8 cellular contexts compared by ENCODE assay signal in genomic region chr2:219277703-219278654, GRCh38. TPM values are rescaled to one million over a fixed set of nuclear protein-coding genes. Genes with fewer than 3 reads are reported as not detected.
DNase-seq lines count a peak whose midpoint lies in the region; ATAC-seq and TF ChIP-seq lines count a peak whose summit lies in the region.

No MANE protein-coding gene starts in this region.

- H3K27ac ChIP-seq in Peyer's patch, result peak overlapping the region; percentile 93 to 99 (median 97)
- H3K27ac ChIP-seq in stomach, result peak overlapping the region; percentile 39 to 100 (median 99)

- H3K9me3 Mint-ChIP-seq in IgD-negative memory B cell (no peaks in the 10 kb centered on the region), nephron progenitor cell (no peaks in the 10 kb centered on the region)
- H3K9me3 Mint-ChIP-seq in activated T-helper 17 cell treated with anti-CD3 and anti-CD28 coated beads, Interleukin-2, amount 50 U/mL, for 72 hours, result no peaks in the 10 kb centered on the region

- peak overlapping the region; percentile 99 to 100 (median 99) for H3K27ac Mint-ChIP-seq in IgD-negative memory B cell
- peak overlapping the region; percentile 90 for H3K27ac Mint-ChIP-seq in activated T-helper 17 cell treated with anti-CD3 and anti-CD28 coated beads, Interleukin-2, amount 50 U/mL, for 72 hours
- H3K27ac Mint-ChIP-seq in nephron progenitor cell, result peak overlapping the region; percentile 86

- H3K4me1 Mint-ChIP-seq in IgD-negative memory B cell, result peaks cover 26 to 47% (median 34%) of the 10 kb centered on the region in 3 donors
- H3K4me1 Mint-ChIP-seq in activated T-helper 17 cell treated with anti-CD3 and anti-CD28 coated beads, Interleukin-2, amount 50 U/mL, for 72 hours, result peaks cover 21% of the 10 kb centered on the region
- peaks cover 60% of the 10 kb centered on the region for H3K4me1 Mint-ChIP-seq in nephron progenitor cell

- no peak for TF ChIP-seq EP300 in stomach (IDR thresholded peaks at IDR 0.05)

- intact Hi-C loops in stomach (cut with DNase I; ENCODE audit: low total_unique reads), result no loop called here

- POLR2A ChIA-PET in AG04449 (lab: Yijun Ruan, JAX), result interaction anchor here (0.6 to 3.1 kb wide), 10 partner anchors 16 to 101 kb away, joined by 3 to 17 read pairs (median 5); partner anchors contain the start of genes ABCB6, ANKZF1, CNPPD1 and GLB1L

- H3K4me1 ChIP-seq in Peyer's patch (peaks cover 0 to 30% (median 9%) of the 10 kb centered on the region in 4 donors), stomach (peaks cover 22 to 43% (median 31%) of the 10 kb centered on the region in 4 donors)

- 23 to 34% (median 23%) methylated on average over 19 to 25 of the region's 25 CpGs for WGBS in stomach, 5 donors

- H3K4me3 ChIP-seq in AG04449 (ENCODE audit: low read depth, low read length), result no peak overlapping the region
- H3K4me3 ChIP-seq in Peyer's patch, result peak overlapping the region; percentile 18 to 77 (median 32)
- no peak overlapping the region for H3K4me3 ChIP-seq in fibroblast of pulmonary artery (replicated peaks; ENCODE audit: low read depth, low read length)
- peak overlapping the region in 1 of 4 donors; percentile 33 for H3K4me3 ChIP-seq in stomach

- H3K9me3 ChIP-seq in Peyer's patch (no peaks in the 10 kb centered on the region), stomach (no peaks in the 10 kb centered on the region)

- H3K4me3 Mint-ChIP-seq in IgD-negative memory B cell (peak overlapping the region; percentile 92 to 99 (median 98)), nephron progenitor cell (peak overlapping the region; percentile 91)
- H3K4me3 Mint-ChIP-seq in activated T-helper 17 cell treated with anti-CD3 and anti-CD28 coated beads, Interleukin-2, amount 50 U/mL, for 72 hours, result peak overlapping the region; percentile 87

- peak; percentile 94 for TF ChIP-seq CTCF in AG04449 (IDR thresholded peaks at IDR 0.05; ENCODE audit: insufficient read depth, low read length, missing control alignments)
- TF ChIP-seq CTCF in Peyer's patch (IDR thresholded peaks at IDR 0.05), result peak; percentile 94 to 99 (median 96)
- peak; percentile 97 for TF ChIP-seq CTCF in fibroblast of pulmonary artery (IDR thresholded peaks at IDR 0.05; ENCODE audit: low read length, missing control alignments)
- TF ChIP-seq CTCF in nephron progenitor cell (IDR thresholded peaks at IDR 0.05), result peak; percentile 97
- peak in 6 of 7 experiments; percentile 63 to 99 (median 96) for TF ChIP-seq CTCF in stomach (IDR thresholded peaks at IDR 0.05)

- peaks cover 9% of the 10 kb centered on the region for H3K36me3 Mint-ChIP-seq in IgD-negative memory B cell
- peaks cover 36% of the 10 kb centered on the region for H3K36me3 Mint-ChIP-seq in activated T-helper 17 cell treated with anti-CD3 and anti-CD28 coated beads, Interleukin-2, amount 50 U/mL, for 72 hours (ENCODE audit: low read depth)
- H3K36me3 Mint-ChIP-seq in nephron progenitor cell (ENCODE audit: low read depth), result peaks cover 6% of the 10 kb centered on the region

- no peaks in the 10 kb centered on the region for H3K27me3 Mint-ChIP-seq in IgD-negative memory B cell
- no peaks in the 10 kb centered on the region for H3K27me3 Mint-ChIP-seq in activated T-helper 17 cell treated with anti-CD3 and anti-CD28 coated beads, Interleukin-2, amount 50 U/mL, for 72 hours
- peaks cover 5% of the 10 kb centered on the region for H3K27me3 Mint-ChIP-seq in nephron progenitor cell (ENCODE audit: low read depth, poor library complexity)

- CTCF ChIA-PET in AG04449 (lab: Yijun Ruan, JAX), result interaction anchor here (0.6 to 21.6 kb wide), 41 partner anchors 10 to 252 kb away, joined by 3 to 691 read pairs (median 5); partner anchors contain the start of genes CNPPD1, GLB1L, RESP18 and STK16

- H3K27me3 ChIP-seq in Peyer's patch (no peaks in the 10 kb centered on the region), stomach (no peaks in the 10 kb centered on the region)

- DNase-seq in AG04449 (ENCODE audit: low read depth, low spot score) (peak; percentile 33), Peyer's patch (peak; percentile 76 to 90 (median 88)), fibroblast of pulmonary artery (ENCODE audit: low read depth) (peak; percentile 82), nephron progenitor cell (peak; percentile 83), stomach (peak; percentile 85)

- TF ChIP-seq POLR2A in Peyer's patch (IDR thresholded peaks at IDR 0.05), result no peak
- no peak for TF ChIP-seq POLR2A in stomach (IDR thresholded peaks at IDR 0.05)

- peaks cover 0 to 21% (median 0%) of the 10 kb centered on the region in 3 donors for H3K36me3 ChIP-seq in Peyer's patch
- H3K36me3 ChIP-seq in stomach, result peaks cover 18 to 27% (median 25%) of the 10 kb centered on the region in 4 donors

- ATAC-seq in GM18867 (IDR thresholded peaks at IDR 0.05; ENCODE audit: unreplicated experiment), result peak; percentile 32
- ATAC-seq in activated T-helper 17 cell treated with anti-CD3 and anti-CD28 coated beads, Interleukin-2, amount 50 U/mL, for 72 hours (replicated peaks), result peak; percentile 6

RNA-seq across cellular contexts. Expression of gene DNAJB2, which starts 1.2 kb away (rescaled TPM):
- 7.8 TPM for polyA plus RNA-seq in IgD-negative memory B cell
- 10 to 100 TPM; 34.7 to 69.4 (median 58.3) TPM for total RNA-seq in Peyer's patch
- 100 to 1,000 TPM in 1 of 2 donors, 10 to 100 TPM in 1; 55.7 to 153 TPM for total RNA-seq in activated T-helper 17 cell treated with anti-CD3 and anti-CD28 coated beads, Interleukin-2, amount 50 U/mL, for 72 hours
- 10 to 100 TPM; 24.4 to 88.8 (median 47.8) TPM for total RNA-seq in stomach
- polyA plus RNA-seq in stomach, result 10 to 100 TPM; 62.5 to 85.8 (median 77.5) TPM

RNA-seq across cellular contexts. Expression of gene TUBA4A, which starts 24.3 kb away (rescaled TPM):
- 229 TPM for polyA plus RNA-seq in IgD-negative memory B cell
- 100 to 1,000 TPM in 3 of 4 donors, 10 to 100 TPM in 1; 49.5 to 137 (median 129) TPM for total RNA-seq in Peyer's patch
- total RNA-seq in activated T-helper 17 cell treated with anti-CD3 and anti-CD28 coated beads, Interleukin-2, amount 50 U/mL, for 72 hours, result 100 to 1,000 TPM; 347 to 530 TPM
- total RNA-seq in stomach, result 100 to 1,000 TPM in 1 of 5 donors, 10 to 100 TPM in 4; 18.7 to 141 (median 27.2) TPM
- 10 to 100 TPM; 28.9 to 68.8 (median 51.0) TPM for polyA plus RNA-seq in stomach

RNA-seq across cellular contexts. Expression of gene TUBA4B, which starts 24.9 kb away (rescaled TPM):
- polyA plus RNA-seq in IgD-negative memory B cell (not detected), stomach (not detected)
- total RNA-seq in Peyer's patch (not detected), stomach (not detected)
- total RNA-seq in activated T-helper 17 cell treated with anti-CD3 and anti-CD28 coated beads, Interleukin-2, amount 50 U/mL, for 72 hours, result not detected

RNA-seq across cellular contexts. Expression of gene PTPRN, which starts 31.2 kb away (rescaled TPM):
- polyA plus RNA-seq in IgD-negative memory B cell (not detected), stomach (1 to 10 TPM; 1.1 to 3.6 (median 1.5) TPM)
- total RNA-seq in Peyer's patch (1 to 10 TPM in 2 of 4 donors, under 1 TPM in 1, not detected in 1; 0.88 to 4.9 (median 2.3) TPM), stomach (10 to 100 TPM in 1 of 5 donors, 1 to 10 TPM in 3, not detected in 1; 2.8 to 11.3 (median 7.4) TPM)
- 1 to 10 TPM in 1 of 2 donors, under 1 TPM in 1; 0.67 to 6.3 TPM for total RNA-seq in activated T-helper 17 cell treated with anti-CD3 and anti-CD28 coated beads, Interleukin-2, amount 50 U/mL, for 72 hours

RNA-seq across cellular contexts. Expression of gene STK16, which starts 32.7 kb away (rescaled TPM):
- polyA plus RNA-seq in IgD-negative memory B cell (17.9 TPM), stomach (10 to 100 TPM; 38.8 to 55.9 (median 45.1) TPM)
- total RNA-seq in Peyer's patch (10 to 100 TPM; 19.4 to 27.1 (median 24.3) TPM), stomach (10 to 100 TPM in 4 of 5 donors, 1 to 10 TPM in 1; 1.2 to 55.6 (median 23.7) TPM)
- total RNA-seq in activated T-helper 17 cell treated with anti-CD3 and anti-CD28 coated beads, Interleukin-2, amount 50 U/mL, for 72 hours, result 10 to 100 TPM; 22.0 to 30.3 TPM

Comparison
In these comparisons a context has a peak if more than half of its experiments do, and no peak if none do; other contexts are left out.
1. DNase-seq: peak in every context shown above with its lines; median percentile 88 in Peyer's patch; 85 in stomach; 83 in nephron progenitor cell; 82 in fibroblast of pulmonary artery; 33 in AG04449.
2. H3K4me3 ChIP-seq: peak in Peyer's patch (4 of 4); none in AG04449 (single experiment) and fibroblast of pulmonary artery (single experiment).
3. Peak in every context shown above with its lines, with median percentiles within 50 percentile points of each other: CTCF ChIP-seq, H3K27ac Mint-ChIP-seq and H3K4me3 Mint-ChIP-seq.